In genomic region chr11:3338569-3339565, GRCh38 we compare ENCODE assay signal across 18 cellular contexts.
"Had no signal": no experiment of that assay in that cellular context is flagged by ENCODE, and none has a peak within 500 bp of the region (broad histone marks: within the 10 kb centered on the region; RNA-seq: fewer than 3 reads in every experiment).

No MANE protein-coding gene starts in this region.

- H3K4me3 Mint-ChIP-seq: activated CD8-positive, alpha-beta T cell treated with anti-CD3 and anti-CD28 coated beads, Interleukin-2, amount 10 ng/mL, durations not matched to agents 7 days and 5 days; activated T-cell treated with anti-CD3 and anti-CD28 coated beads, Interleukin-2, amount 50 U/mL, for 24 hours; activated T-helper 17 cell treated with anti-CD3 and anti-CD28 coated beads, Interleukin-2, amount 50 U/mL, for 72 hours; endodermal cell; stimulated activated naive CD8-positive, alpha-beta T cell treated with anti-CD3 and anti-CD28 coated beads, Interleukin-15, Interleukin-2, amounts not matched to agents 100 ng/mL and 50 ng/mL, for 24 hours had no signal

- DNase-seq: activated CD4-positive, alpha-beta T cell treated with anti-CD3 and anti-CD28 coated beads for 48 hours; activated CD8-positive, alpha-beta T cell treated with anti-CD3 and anti-CD28 coated beads, Interleukin-2, amount 10 ng/mL, durations not matched to agents 7 days and 5 days; activated T-cell treated with anti-CD3 and anti-CD28 coated beads, Interleukin-2, amount 50 U/mL, for 24 hours; cortex of kidney; endodermal cell; esophagus squamous epithelium; gastrocnemius medialis; head of caudate nucleus; hypothalamus; mesendoderm; naive B cell; retina; stimulated activated CD4-positive, alpha-beta T cell treated with anti-CD3 and anti-CD28 coated beads, Interleukin-4, amount 100 ng/mL, for 1 hour; tibial artery; uterus had no signal

- H3K9me3 ChIP-seq: esophagus squamous epithelium, gastrocnemius medialis, tibial artery, uterus had no signal

- H3K27me3 ChIP-seq: uterus had no signal

- ATAC-seq: activated CD8-positive, alpha-beta T cell treated with anti-CD3 and anti-CD28 coated beads, Interleukin-2, amount 10 ng/mL, durations not matched to agents 7 days and 5 days; activated naive CD4-positive, alpha-beta T cell treated with anti-CD3 and anti-CD28 coated beads, Interleukin-2, amount 50 U/mL, for 72 hours; activated T-helper 17 cell treated with anti-CD3 and anti-CD28 coated beads, Interleukin-2, amount 50 U/mL, for 72 hours; gastrocnemius medialis had no signal

- H3K9me3 Mint-ChIP-seq: activated naive CD4-positive, alpha-beta T cell treated with anti-CD3 and anti-CD28 coated beads, Interleukin-2, amount 50 U/mL, for 72 hours; activated T-cell treated with anti-CD3 and anti-CD28 coated beads, Interleukin-2, amount 50 U/mL, for 24 hours; activated T-helper 17 cell treated with anti-CD3 and anti-CD28 coated beads, Interleukin-2, amount 50 U/mL, for 72 hours; stimulated activated naive CD8-positive, alpha-beta T cell treated with anti-CD3 and anti-CD28 coated beads, Interleukin-15, Interleukin-2, amounts not matched to agents 100 ng/mL and 50 ng/mL, for 24 hours had no signal

- H3K27ac ChIP-seq: esophagus squamous epithelium, gastrocnemius medialis, tibial artery, uterus had no signal

- H3K36me3 ChIP-seq: esophagus squamous epithelium, gastrocnemius medialis, tibial artery, uterus had no signal

- H3K27ac Mint-ChIP-seq: activated CD8-positive, alpha-beta T cell treated with anti-CD3 and anti-CD28 coated beads, Interleukin-2, amount 10 ng/mL, durations not matched to agents 7 days and 5 days; activated naive CD4-positive, alpha-beta T cell treated with anti-CD3 and anti-CD28 coated beads, Interleukin-2, amount 50 U/mL, for 72 hours; activated T-cell treated with anti-CD3 and anti-CD28 coated beads, Interleukin-2, amount 50 U/mL, for 24 hours; activated T-helper 17 cell treated with anti-CD3 and anti-CD28 coated beads, Interleukin-2, amount 50 U/mL, for 72 hours; endodermal cell; stimulated activated naive CD8-positive, alpha-beta T cell treated with anti-CD3 and anti-CD28 coated beads, Interleukin-15, Interleukin-2, amounts not matched to agents 100 ng/mL and 50 ng/mL, for 24 hours had no signal

- H3K4me3 ChIP-seq: esophagus squamous epithelium, gastrocnemius medialis, tibial artery, uterus had no signal

- H3K4me1 ChIP-seq: esophagus squamous epithelium, gastrocnemius medialis, tibial artery, uterus had no signal

- H3K4me1 Mint-ChIP-seq: activated T-helper 17 cell treated with anti-CD3 and anti-CD28 coated beads, Interleukin-2, amount 50 U/mL, for 72 hours; endodermal cell had no signal
